ENCODE assay signal across 8 cellular contexts in genomic region chr2:201450910-201451329, GRCh38. TPM values are rescaled to one million over a fixed set of nuclear protein-coding genes. Genes with fewer than 3 reads are reported as not detected.
DNase-seq lines count a peak whose midpoint lies in the region; ATAC-seq and TF ChIP-seq lines count a peak whose summit lies in the region.

No MANE protein-coding gene starts in this region.

- peaks cover 7% of the 10 kb centered on the region for H3K4me1 ChIP-seq in mesodermal cell (ENCODE audit: control insufficient read depth, insufficient read depth, low read length, poor library complexity, severe bottlenecking)
- H3K4me1 ChIP-seq in aorta (ENCODE audit: control insufficient read depth in 1 of 2, insufficient read depth in 2 of 2, low read length in 2 of 2): peaks cover 6 to 8% of the 10 kb centered on the region in 2 donors

- H3K27ac ChIP-seq in cingulate gyrus (ENCODE audit: low read depth, low read length) (peak overlapping the region; percentile 83), mesodermal cell (ENCODE audit: low read depth, low read length, severe bottlenecking) (peak overlapping the region; percentile 85), aorta (ENCODE audit: low read depth in 1 of 2, low read length in 2 of 2) (peak overlapping the region in 1 of 2 donors; percentile 77)

- WGBS in mesodermal cell (ENCODE audit: insufficient coverage in 2 of 2), 2 experiments: 0% methylated on average over 12 to 20 of the region's 23 CpGs
- WGBS in aorta, 2 donors: 1% methylated on average over 20 to 23 of the region's 23 CpGs

- TF ChIP-seq CTCF in GM12864 (IDR thresholded peaks at IDR 0.05; ENCODE audit: low read depth, low read length, missing control alignments) (no peak), HFFc6 (IDR thresholded peaks at IDR 0.05) (no peak)

- H3K27me3 ChIP-seq in aorta (ENCODE audit: control insufficient read depth in 1 of 2, insufficient read depth in 2 of 2, low read length in 1 of 2): no peaks in the 10 kb centered on the region

- peak; percentile 64 for ATAC-seq in aorta (ENCODE audit: low FRiP score)

- H3K9me3 ChIP-seq in mesodermal cell (ENCODE audit: control insufficient read depth, low read length) (no peaks in the 10 kb centered on the region), aorta (ENCODE audit: control insufficient read depth, low read length) (no peaks in the 10 kb centered on the region)

- H3K36me3 ChIP-seq in mesodermal cell (ENCODE audit: control insufficient read depth, insufficient read depth, low read length) (peaks cover 13% of the 10 kb centered on the region), aorta (ENCODE audit: control insufficient read depth in 1 of 2, insufficient read depth in 2 of 2, low read length in 1 of 2) (no peaks in the 10 kb centered on the region)

- H3K9me3 Mint-ChIP-seq in HFFc6: no peaks in the 10 kb centered on the region

- no peak for DNase-seq in GM12864 (ENCODE audit: low read depth)
- DNase-seq in HFFc6: no peak
- peak; percentile 36 to 76 for DNase-seq in NCI-H446 (lab: John Stamatoyannopoulos, UW)
- no peak for DNase-seq in aorta
- no peak for DNase-seq in midbrain (lab: John Stamatoyannopoulos, UW)
- no peak for DNase-seq in NCI-H1930 (lab: John Stamatoyannopoulos, UW)

- peak overlapping the region; percentile 100 for H3K4me3 ChIP-seq in GM12864 (ENCODE audit: low read depth, low read length)
- H3K4me3 ChIP-seq in mesodermal cell (ENCODE audit: extremely low read depth, insufficient read depth, low read length, poor library complexity, severe bottlenecking): peak overlapping the region; percentile 94
- peak overlapping the region; percentile 78 to 98 for H3K4me3 ChIP-seq in aorta (ENCODE audit: low read length in 2 of 2)

- H3K27me3 Mint-ChIP-seq in HFFc6 (ENCODE audit: insufficient read depth): no peaks in the 10 kb centered on the region; the same call in 1 of the 2 replicates

- peaks cover 61% of the 10 kb centered on the region for H3K4me1 Mint-ChIP-seq in HFFc6 (ENCODE audit: low read depth)

- peak overlapping the region; percentile 96 for H3K27ac Mint-ChIP-seq in HFFc6

- H3K36me3 Mint-ChIP-seq in HFFc6 (ENCODE audit: low read depth): peaks cover 18% of the 10 kb centered on the region

- intact Hi-C loops in aorta (cut with DNase I): loop anchor here (2.0 to 10.0 kb wide), 4 partner anchors 44 to 216 kb away; no protein-coding TSS in a partner anchor

- H3K4me3 Mint-ChIP-seq in HFFc6: peak overlapping the region; percentile 99

RNA-seq across cellular contexts. Expression of gene TRAK2, which starts 0.3 kb away (rescaled TPM):
- total RNA-seq in HFFc6 (2021; fragmentation: NEBNext Ultra II Directional; extraction: Animal tissue kit (Norgen Biotek cat#: 25700)): 10 to 100 TPM; 43.2 to 55.8 (median 54.0) TPM
- polyA plus RNA-seq in mesodermal cell (2013, experiment 1 of 2): 12.2 TPM
- polyA plus RNA-seq in mesodermal cell (2013, experiment 2 of 2): 10.7 TPM
- total RNA-seq in aorta: 100 to 1,000 TPM in 1 of 2 donors, 10 to 100 TPM in 1; 84.7 to 119 TPM
- 100 to 1,000 TPM in 1 of 2 donors, 10 to 100 TPM in 1; 35.9 to 128 TPM for polyA plus RNA-seq in aorta

RNA-seq across cellular contexts. Expression of gene STRADB, which starts 0.6 kb away (rescaled TPM):
- 10 to 100 TPM; 37.7 to 51.0 (median 43.5) TPM for total RNA-seq in HFFc6 (2021; fragmentation: NEBNext Ultra II Directional; extraction: Animal tissue kit (Norgen Biotek cat#: 25700))
- 36.3 TPM for polyA plus RNA-seq in mesodermal cell (2013, experiment 1 of 2)
- polyA plus RNA-seq in mesodermal cell (2013, experiment 2 of 2): 32.3 TPM
- 10 to 100 TPM; 15.7 to 17.7 TPM for total RNA-seq in aorta
- polyA plus RNA-seq in aorta: 10 to 100 TPM; 15.5 to 29.7 TPM

Comparison
In these comparisons a context has a peak if more than half of its experiments do, and no peak if none do; other contexts are left out.
1. DNase-seq: peak in NCI-H446 (2 of 2); none in GM12864 (single experiment), HFFc6 (single experiment), aorta (0 of 2), midbrain (single experiment) and NCI-H1930 (0 of 2).
2. Peak in every context shown above with its lines, with median percentiles within 50 percentile points of each other: H3K4me3 ChIP-seq.